Comparison of ENCODE assay signal across 20 cellular contexts in the genomic region with DNA sequence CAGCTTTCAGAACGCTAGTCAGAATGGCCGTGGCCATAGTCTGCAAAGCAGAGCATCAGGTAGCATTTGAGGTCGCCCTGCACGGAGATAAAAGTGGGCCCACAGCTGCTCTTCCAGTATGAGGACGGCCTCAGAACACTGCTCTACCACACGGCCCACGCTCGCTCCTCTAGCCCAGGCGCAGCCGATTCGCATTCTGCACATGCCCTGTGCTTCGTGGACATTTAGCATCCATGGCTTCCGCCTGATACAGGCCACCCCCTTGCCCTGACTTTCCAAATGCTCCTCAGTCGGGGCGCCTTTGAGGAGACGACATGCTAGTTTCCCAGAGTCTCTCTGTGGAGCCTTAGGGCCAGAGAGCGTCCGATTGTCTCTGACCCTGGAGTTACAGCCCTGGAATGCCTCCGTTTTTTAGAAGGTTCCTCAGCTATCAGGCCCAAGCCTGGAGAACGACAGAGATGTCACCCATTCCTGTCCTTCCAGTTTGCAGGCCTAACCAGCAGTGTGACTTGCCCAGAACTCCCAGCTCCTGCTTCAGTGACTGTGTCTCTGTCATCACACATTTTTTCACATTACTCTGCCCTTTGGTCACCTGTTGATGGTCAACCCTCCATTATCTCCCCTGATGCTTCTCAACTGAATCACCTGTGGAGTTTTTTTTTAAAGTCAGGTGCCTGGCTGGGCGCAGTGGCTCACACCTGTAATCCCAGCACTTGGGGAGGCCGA. TPM values are rescaled to one million over a fixed set of nuclear protein-coding genes. Genes with fewer than 3 reads are reported as not detected.
"Had no signal": no experiment of that assay in that cellular context is flagged by ENCODE, and none has a peak within 500 bp of the region (broad histone marks: within the 10 kb centered on the region; RNA-seq: fewer than 3 reads in every experiment).

No MANE protein-coding gene starts in this region.

- H3K27ac ChIP-seq: adrenal gland, prostate gland, thyroid gland had no signal

- H3K27ac Mint-ChIP-seq: activated CD4-positive, alpha-beta T cell treated with anti-CD3 and anti-CD28 coated beads, Interleukin-2, amount 10 ng/mL, durations not matched to agents 7 days and 5 days; activated T-cell treated with anti-CD3 and anti-CD28 coated beads, Interleukin-2, amount 50 U/mL, for 24 hours; nephron; stimulated activated effector memory CD8-positive, alpha-beta T cell treated with anti-CD3 and anti-CD28 coated beads, Interleukin-12 subunit alpha, Interleukin-12 subunit beta, amount 100 ng/mL, for 72 hours; T-helper 2 cell treated with Interferon-gamma antibody and Interleukin-4, amounts not matched to agents 5 μg/mL and 100 μg/mL, for 36 hours had no signal

- FAIRE-seq: kidney had no signal

- H3K4me3 ChIP-seq: adrenal gland, prostate gland, thyroid gland had no signal

- H3K9me3 ChIP-seq: adrenal gland, prostate gland, thyroid gland had no signal

- H3K36me3 Mint-ChIP-seq: stimulated activated effector memory CD8-positive, alpha-beta T cell treated with anti-CD3 and anti-CD28 coated beads, Interleukin-12 subunit alpha, Interleukin-12 subunit beta, amount 100 ng/mL, for 72 hours had no signal

- H3K4me3 Mint-ChIP-seq: activated CD4-positive, alpha-beta T cell treated with anti-CD3 and anti-CD28 coated beads, Interleukin-2, amount 10 ng/mL, durations not matched to agents 7 days and 5 days; activated T-cell treated with anti-CD3 and anti-CD28 coated beads, Interleukin-2, amount 50 U/mL, for 24 hours; nephron; stimulated activated effector memory CD8-positive, alpha-beta T cell treated with anti-CD3 and anti-CD28 coated beads, Interleukin-12 subunit alpha, Interleukin-12 subunit beta, amount 100 ng/mL, for 72 hours; T-helper 2 cell treated with Interferon-gamma antibody and Interleukin-4, amounts not matched to agents 5 μg/mL and 100 μg/mL, for 36 hours had no signal

- H3K9me3 Mint-ChIP-seq: activated CD4-positive, alpha-beta T cell treated with anti-CD3 and anti-CD28 coated beads, Interleukin-2, amount 10 ng/mL, durations not matched to agents 7 days and 5 days; activated T-cell treated with anti-CD3 and anti-CD28 coated beads, Interleukin-2, amount 50 U/mL, for 24 hours; nephron; stimulated activated effector memory CD8-positive, alpha-beta T cell treated with anti-CD3 and anti-CD28 coated beads, Interleukin-12 subunit alpha, Interleukin-12 subunit beta, amount 100 ng/mL, for 72 hours; T-helper 2 cell treated with Interferon-gamma antibody and Interleukin-4, amounts not matched to agents 5 μg/mL and 100 μg/mL, for 36 hours had no signal

- H3K27me3 ChIP-seq: adrenal gland, thyroid gland had no signal

- DNase-seq: activated CD4-positive, alpha-beta T cell treated with anti-CD3 and anti-CD28 coated beads, Interleukin-2, amount 10 ng/mL, durations not matched to agents 7 days and 5 days; activated effector memory CD4-positive, alpha-beta T cell treated with Interleukin-2 at 50 U/mL for 16 hours; activated naive CD4-positive, alpha-beta T cell treated with anti-CD3 and anti-CD28 coated beads, Interleukin-2, amount 50 U/mL, for 16 hours; activated T-cell treated with anti-CD3 and anti-CD28 coated beads, Interleukin-2, amount 50 U/mL, for 24 hours; erythroblast; kidney; left ventricle myocardium superior; mesenchymal stem cell; stimulated activated CD4-positive, alpha-beta T cell treated with anti-CD3 and anti-CD28 coated beads, Interleukin-12 subunit alpha, Interleukin-12 subunit beta, amount 100 ng/mL, for 4 hours; stimulated activated CD4-positive, alpha-beta T cell treated with anti-CD3 and anti-CD28 coated beads, Interleukin-2, amount 100 ng/mL, for 24 hours; thyroid gland had no signal

- H3K27me3 Mint-ChIP-seq: activated T-cell treated with anti-CD3 and anti-CD28 coated beads, Interleukin-2, amount 50 U/mL, for 24 hours had no signal

- H3K4me1 ChIP-seq: adrenal gland, prostate gland, thyroid gland had no signal

- H3K4me1 Mint-ChIP-seq: nephron had no signal

- H3K36me3 ChIP-seq: adrenal gland, prostate gland, thyroid gland had no signal

RNA-seq across cellular contexts. Expression of gene STRA8, which starts 14.3 kb away (rescaled TPM):
- total RNA-seq: activated CD4-positive, alpha-beta T cell treated with anti-CD3 and anti-CD28 coated beads, Interleukin-2, amount 10 ng/mL, durations not matched to agents 7 days and 5 days; adrenal gland; chondrocyte; dermis microvascular lymphatic vessel endothelial cell; kidney; left ventricle myocardium superior; omental fat pad; prostate gland; SK-MEL-5; thyroid gland had no signal
- polyA plus RNA-seq: adrenal gland had no signal
